ENCODE assay signal across 9 cellular contexts in the genomic region with DNA sequence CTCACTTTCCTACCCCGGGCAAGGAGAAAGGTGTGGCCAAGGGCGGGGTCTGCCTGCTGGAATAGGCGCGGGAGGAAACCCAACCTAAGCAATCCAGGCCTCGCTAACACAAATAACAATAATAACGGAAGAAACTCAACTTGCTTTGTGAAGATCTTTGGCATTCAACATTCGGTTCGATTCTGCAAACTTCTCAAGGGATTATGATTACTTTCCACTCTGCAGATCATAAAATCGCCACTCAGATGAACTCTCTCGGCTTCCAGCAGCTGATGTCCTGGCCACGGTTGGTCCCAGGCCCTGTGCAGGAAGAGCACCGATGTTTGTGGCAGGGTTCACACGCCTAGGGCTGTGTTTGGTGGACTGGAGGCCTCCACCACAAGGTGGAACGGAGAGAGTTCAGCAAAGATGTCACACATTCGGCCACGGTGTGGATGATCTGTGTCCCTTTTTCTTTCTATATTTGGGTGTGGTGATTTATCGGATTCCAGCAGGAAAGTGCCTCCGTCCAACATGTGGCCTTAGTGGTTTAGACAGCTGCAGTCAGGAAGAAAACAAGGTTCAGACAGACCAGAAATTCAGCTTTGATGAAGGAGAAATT. TPM values are rescaled to one million over a fixed set of nuclear protein-coding genes. Genes with fewer than 3 reads are reported as not detected.
DNase-seq lines count a peak whose midpoint lies in the region; ATAC-seq and TF ChIP-seq lines count a peak whose summit lies in the region.
"Had no signal": no experiment of that assay in that cellular context is flagged by ENCODE, and none has a peak within 500 bp of the region (broad histone marks: within the 10 kb centered on the region; RNA-seq: fewer than 3 reads in every experiment).

No MANE protein-coding gene starts in this region.

- H3K36me3 Mint-ChIP-seq in activated naive CD4-positive, alpha-beta T cell treated with anti-CD3 and anti-CD28 coated beads, Interleukin-2, amount 10 ng/mL, durations not matched to agents 7 days and 5 days = no peaks in the 10 kb centered on the region

- H3K4me3 ChIP-seq in astrocyte of the cerebellum (ENCODE audit: low read depth, low read length) = peak overlapping the region; percentile 59
- peak overlapping the region; percentile 40 for H3K4me3 ChIP-seq in mesodermal cell (ENCODE audit: extremely low read depth, insufficient read depth, low read length, poor library complexity, severe bottlenecking)
- H3K4me3 ChIP-seq in transverse colon = peak overlapping the region in 3 of 4 donors; percentile 20 to 54 (median 44)

- H3K4me1 ChIP-seq in mesodermal cell (ENCODE audit: control insufficient read depth, insufficient read depth, low read length, poor library complexity, severe bottlenecking) (peaks cover 7% of the 10 kb centered on the region), transverse colon (peaks cover 0 to 21% (median 13%) of the 10 kb centered on the region in 4 donors)

- H3K27me3 ChIP-seq in transverse colon = peaks cover 72% of the 10 kb centered on the region

- no peak for TF ChIP-seq POLR2A in transverse colon (IDR thresholded peaks at IDR 0.05)

- H3K27ac ChIP-seq in mesodermal cell (ENCODE audit: low read depth, low read length, severe bottlenecking) = no peak overlapping the region
- no peak overlapping the region for H3K27ac ChIP-seq in transverse colon
- H3K27ac ChIP-seq: epithelial cell of prostate had no signal

- CTCF ChIA-PET in activated naive CD4-positive, alpha-beta T cell treated with anti-CD3 and anti-CD28 coated beads, Interleukin-2, amount 10 ng/mL, durations not matched to agents 7 days and 5 days (lab: Charles Lee) = no interaction called here

- TF ChIP-seq EP300 in transverse colon (IDR thresholded peaks at IDR 0.05; ENCODE audit: low read depth) = no peak

- no peaks in the 10 kb centered on the region for H3K9me3 ChIP-seq in mesodermal cell (ENCODE audit: control insufficient read depth, low read length)
- no peaks in the 10 kb centered on the region for H3K9me3 ChIP-seq in transverse colon

- peak overlapping the region; percentile 63 for H3K4me3 Mint-ChIP-seq in activated naive CD4-positive, alpha-beta T cell treated with anti-CD3 and anti-CD28 coated beads, Interleukin-2, amount 10 ng/mL, durations not matched to agents 7 days and 5 days

- ATAC-seq in GM19463 (IDR thresholded peaks at IDR 0.05; ENCODE audit: unreplicated experiment) = no peak
- ATAC-seq in HG02642 (IDR thresholded peaks at IDR 0.05; ENCODE audit: poor library complexity, unreplicated experiment) = no peak

- 53 to 75% methylated on average over 14 to 18 of the region's 18 CpGs for WGBS in mesodermal cell (ENCODE audit: insufficient coverage in 2 of 2), 2 experiments
- 28 to 70% methylated on average over 4 to 18 of the region's 18 CpGs for WGBS in transverse colon (ENCODE audit: low coverage in 1 of 2), 2 donors

- no peak for TF ChIP-seq CTCF in astrocyte of the cerebellum (IDR thresholded peaks at IDR 0.05; ENCODE audit: low read depth, low read length, missing control alignments)
- no peak for TF ChIP-seq CTCF in transverse colon (IDR thresholded peaks at IDR 0.05)

- H3K27me3 Mint-ChIP-seq in activated naive CD4-positive, alpha-beta T cell treated with anti-CD3 and anti-CD28 coated beads, Interleukin-2, amount 10 ng/mL, durations not matched to agents 7 days and 5 days = peaks cover 70% of the 10 kb centered on the region

- DNase-seq in activated naive CD4-positive, alpha-beta T cell treated with anti-CD3 and anti-CD28 coated beads, Interleukin-2, amount 10 ng/mL, durations not matched to agents 7 days and 5 days = no peak
- DNase-seq in activated naive CD4-positive, alpha-beta T cell treated with Interleukin-2 at 50 U/mL for 16 hours = no peak
- no peak for DNase-seq in astrocyte of the cerebellum (ENCODE audit: low read depth)
- DNase-seq in transverse colon = no peak
- DNase-seq in ACHN = no peak

- no peak overlapping the region for H3K27ac Mint-ChIP-seq in activated naive CD4-positive, alpha-beta T cell treated with anti-CD3 and anti-CD28 coated beads, Interleukin-2, amount 10 ng/mL, durations not matched to agents 7 days and 5 days

- intact Hi-C loops in transverse colon (cut with DNase I; ENCODE audit: low total_unique reads) = no loop called here

- H3K36me3 ChIP-seq in mesodermal cell (ENCODE audit: control insufficient read depth, insufficient read depth, low read length) (no peaks in the 10 kb centered on the region), transverse colon (no peaks in the 10 kb centered on the region)

- no peaks in the 10 kb centered on the region for H3K9me3 Mint-ChIP-seq in activated naive CD4-positive, alpha-beta T cell treated with anti-CD3 and anti-CD28 coated beads, Interleukin-2, amount 10 ng/mL, durations not matched to agents 7 days and 5 days

- H3K4me1 Mint-ChIP-seq in activated naive CD4-positive, alpha-beta T cell treated with anti-CD3 and anti-CD28 coated beads, Interleukin-2, amount 10 ng/mL, durations not matched to agents 7 days and 5 days = peaks cover 41% of the 10 kb centered on the region

- in situ Hi-C loops in astrocyte of the cerebellum (cut with HindIII; ENCODE audit: low sequenced_read_pairs) (no loop called here), transverse colon (cut with MboI; ENCODE audit: low pct_ligation_motif_present in 1 of 4, low pct_unique_long_range_greater_than_20kb in 1 of 4, low sequenced_read_pairs in 3 of 4) (no loop called here), ACHN (cut with HindIII; ENCODE audit: low pct_ligation_motif_present, low pct_unique_long_range_greater_than_20kb, low sequenced_read_pairs) (no loop called here)

RNA-seq across cellular contexts. Expression of gene SHISA2, which starts 0.4 kb away (rescaled TPM):
- 0.77 TPM for polyA plus RNA-seq in mesodermal cell (2013, experiment 1 of 2)
- 1.3 TPM for polyA plus RNA-seq in mesodermal cell (2013, experiment 2 of 2)
- not detected for total RNA-seq in transverse colon
